1 cellular context compared by ENCODE assay signal in the genomic region with DNA sequence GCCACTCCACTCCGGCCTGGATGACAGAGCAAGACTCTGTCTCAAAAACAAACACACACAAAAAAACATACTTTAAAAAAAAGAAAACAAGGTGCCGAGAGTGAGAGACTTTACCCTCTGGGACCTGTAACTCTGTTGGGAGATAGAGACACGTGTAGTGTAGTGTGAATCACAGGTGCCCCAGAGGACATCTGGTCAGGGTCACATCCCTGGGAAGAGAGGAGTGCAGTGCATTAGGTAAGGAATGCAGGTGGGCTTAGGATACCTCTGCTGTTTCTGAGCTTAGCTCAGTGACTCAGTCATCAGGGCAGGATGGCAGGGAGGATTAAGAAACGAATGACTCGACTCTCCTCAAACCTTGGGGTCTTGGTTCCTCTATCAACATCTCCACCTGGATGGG.
TF ChIP-seq lines count a peak whose summit lies in the region.

No MANE protein-coding gene starts in this region.

TF ChIP-seq in HepG2, 621 proteins besides CTCF, POLR2A, EP300 and RAD21 (continued from another document):
- TF ChIP-seq ZNF770 (CRISPR knock-in tag; IDR thresholded peaks at IDR 0.05) (0 out of 2 replicates have a peak, but pooled peaks have one; percentile 35), PRPF4 (IDR thresholded peaks at IDR 0.05; ENCODE audit: low read depth, low read length, poor library complexity, severe bottlenecking) (no peak), ZNF264 (CRISPR knock-in tag; IDR thresholded peaks at IDR 0.05) (no peak), TEAD3 (CRISPR knock-in tag; optimal IDR thresholded peaks at IDR 0.05; ENCODE audit: borderline replicate concordance) (peak; percentile 8)
